8 cellular contexts compared by ENCODE assay signal in genomic region chr11:64759131-64759721, GRCh38. TPM values are rescaled to one million over a fixed set of nuclear protein-coding genes. Genes with fewer than 3 reads are reported as not detected.
DNase-seq lines count a peak whose midpoint lies in the region; ATAC-seq and TF ChIP-seq lines count a peak whose summit lies in the region.
"Had no signal": no experiment of that assay in that cellular context is flagged by ENCODE, and none has a peak within 500 bp of the region (broad histone marks: within the 10 kb centered on the region; RNA-seq: fewer than 3 reads in every experiment).

No MANE protein-coding gene starts in this region.

- no peaks in the 10 kb centered on the region for H3K9me3 ChIP-seq in RWPE2 (ENCODE audit: severe bottlenecking)

- ATAC-seq in RWPE2 (ENCODE audit: low read depth) (no peak), Right ventricle myocardium inferior (peak; percentile 17)

- peaks cover 17% of the 10 kb centered on the region for H3K4me1 ChIP-seq in RWPE2 (ENCODE audit: insufficient read depth, poor library complexity, severe bottlenecking)

- H3K27me3 ChIP-seq in RWPE2 (ENCODE audit: insufficient read depth, poor library complexity, severe bottlenecking) (no peaks in the 10 kb centered on the region), brain microvascular endothelial cell (replicated peaks) (no peaks in the 10 kb centered on the region)

- in situ Hi-C loops in brain microvascular endothelial cell (cut with HindIII; ENCODE audit: low pct_ligation_motif_present, low sequenced_read_pairs), result no loop called here

- no peak overlapping the region for H3K27ac ChIP-seq in RWPE2 (ENCODE audit: poor library complexity, severe bottlenecking)
- H3K27ac ChIP-seq in brain microvascular endothelial cell, result no peak overlapping the region

- intact Hi-C loops in Right ventricle myocardium inferior (cut with DNase I), result no loop called here

- peak; percentile 62 for DNase-seq in RWPE2 (ENCODE audit: low spot score)
- no peak for DNase-seq in Right ventricle myocardium inferior (ENCODE audit: missing footprints)
- DNase-seq in retinal pigment epithelial cell (ENCODE audit: low read depth), result no peak
- DNase-seq in effector CD4-positive, alpha-beta T cell, result no peak
- no peak for DNase-seq in brain microvascular endothelial cell
- DNase-seq in OCI-M2 (lab: John Stamatoyannopoulos, UW; ENCODE audit: unreplicated experiment), result no peak
- DNase-seq: activated CD4-positive, alpha-beta T cell treated with anti-CD3 and anti-CD28 coated beads, Interleukin-2, amount 50 U/mL, for 1 hour; NCI-H510A treated with DMSO at 0.1 percent for 48 hours had no signal

- H3K4me3 ChIP-seq in RWPE2 (ENCODE audit: severe bottlenecking), result no peak overlapping the region
- H3K4me3 ChIP-seq in retinal pigment epithelial cell (ENCODE audit: low read length), result peak overlapping the region; percentile 38
- H3K4me3 ChIP-seq in brain microvascular endothelial cell (ENCODE audit: low read depth, low read length), result no peak overlapping the region

- H3K36me3 ChIP-seq in RWPE2 (ENCODE audit: low read depth) (peaks cover 17% of the 10 kb centered on the region), brain microvascular endothelial cell (replicated peaks) (peaks cover 25% of the 10 kb centered on the region)

- TF ChIP-seq CTCF in RWPE2 (IDR thresholded peaks at IDR 0.05; ENCODE audit: poor library complexity, severe bottlenecking), result no peak
- TF ChIP-seq CTCF in retinal pigment epithelial cell (conservative IDR thresholded peaks at IDR 0.05; ENCODE audit: low read depth, low read length), result no peak
- no peak for TF ChIP-seq CTCF in brain microvascular endothelial cell (IDR thresholded peaks at IDR 0.05; ENCODE audit: low read depth, low read length, missing control alignments)

RNA-seq across cellular contexts. Expression of gene PYGM, which starts 0.5 kb away (rescaled TPM):
- total RNA-seq in Right ventricle myocardium inferior, result 179 TPM

RNA-seq across cellular contexts. Expression of gene RASGRP2, which starts 15.3 kb away (rescaled TPM):
- total RNA-seq in Right ventricle myocardium inferior, result 46.8 TPM

RNA-seq across cellular contexts. Expression of gene SF1, which starts 19.1 kb away (rescaled TPM):
- 172 TPM for total RNA-seq in Right ventricle myocardium inferior

RNA-seq across cellular contexts. Expression of gene NRXN2, which starts 36.2 kb away (rescaled TPM):
- total RNA-seq in Right ventricle myocardium inferior, result 1.9 TPM

RNA-seq across cellular contexts. Expression of gene MAP4K2, which starts 43.8 kb away (rescaled TPM):
- 11.3 TPM for total RNA-seq in Right ventricle myocardium inferior
